9 cellular contexts compared by ENCODE assay signal in genomic region chr22:49724030-49724892, GRCh38.
A peak's percentile ranks its signal among the peaks of the same experiment; 100 is the strongest.
DNase-seq lines count a peak whose midpoint lies in the region; ATAC-seq and TF ChIP-seq lines count a peak whose summit lies in the region.
"Had no signal": no experiment of that assay in that cellular context is flagged by ENCODE, and none has a peak within 500 bp of the region (broad histone marks: within the 10 kb centered on the region; RNA-seq: fewer than 3 reads in every experiment).

No MANE protein-coding gene starts in this region.

- peak overlapping the region in 1 of 2 donors; percentile 6 for H3K27ac ChIP-seq in left lung
- H3K27ac ChIP-seq in thoracic aorta = no peak overlapping the region

- no peaks in the 10 kb centered on the region for H3K36me3 ChIP-seq in left lung
- no peaks in the 10 kb centered on the region for H3K36me3 ChIP-seq in thoracic aorta

- peak overlapping the region; percentile 7 to 29 for H3K4me3 ChIP-seq in left lung
- peak overlapping the region; percentile 50 for H3K4me3 ChIP-seq in thoracic aorta

- TF ChIP-seq CTCF in left lung (IDR thresholded peaks at IDR 0.05) (no peak), thoracic aorta (IDR thresholded peaks at IDR 0.05) (no peak)

- H3K9me3 ChIP-seq in left lung = no peaks in the 10 kb centered on the region
- no peaks in the 10 kb centered on the region for H3K9me3 ChIP-seq in thoracic aorta

- H3K27me3 ChIP-seq in left lung (peaks cover 16 to 63% of the 10 kb centered on the region in 2 donors), thoracic aorta (replicated peaks; ENCODE audit: insufficient read depth) (no peaks in the 10 kb centered on the region)

- H3K4me1 ChIP-seq in left lung (peaks cover 3 to 15% of the 10 kb centered on the region in 2 donors), thoracic aorta (ENCODE audit: control insufficient read depth in 1 of 2, low read depth in 2 of 2) (no peaks in the 10 kb centered on the region)

- intact Hi-C loops in left lung (cut with DNase I) = no loop called here

- DNase-seq in activated T-cell treated with anti-CD3 and anti-CD28 coated beads for 48 hours (ENCODE audit: low read depth) (peak; percentile 27), activated T-cell treated with anti-CD3 and anti-CD28 coated beads for 4 hours (no peak), left lung (no peak), thoracic aorta (ENCODE audit: low spot score) (no peak), AG08396 (ENCODE audit: low spot score) (no peak), OCI-M1 (lab: John Stamatoyannopoulos, UW) (no peak)
- DNase-seq in activated CD4-positive, alpha-beta T cell treated with anti-CD3 and anti-CD28 coated beads, Interleukin-2, amount 50 U/mL, for 24 hours (ENCODE audit: low read depth in 1 of 2, low spot score in 1 of 2) = peak; percentile 23 to 49
- DNase-seq: DND-41 had no signal

- ATAC-seq in left lung = no peak
- ATAC-seq in thoracic aorta (ENCODE audit: insufficient number of reproducible peaks, low FRiP score, low read depth) = no peak
- no peak for ATAC-seq in HG03460 (IDR thresholded peaks at IDR 0.05; ENCODE audit: unreplicated experiment)

Comparison
In these comparisons a context has a peak if more than half of its experiments do, and no peak if none do; other contexts are left out.
1. DNase-seq: peak in activated T-cell treated with anti-CD3 and anti-CD28 coated beads for 48 hours (single experiment) and activated CD4-positive, alpha-beta T cell treated with anti-CD3 and anti-CD28 coated beads, Interleukin-2, amount 50 U/mL, for 24 hours (2 of 2); none in activated T-cell treated with anti-CD3 and anti-CD28 coated beads for 4 hours (single experiment), left lung (0 of 2), thoracic aorta (single experiment), AG08396 (single experiment) and OCI-M1 (single experiment).